26 cellular contexts compared by ENCODE assay signal in the genomic region with DNA sequence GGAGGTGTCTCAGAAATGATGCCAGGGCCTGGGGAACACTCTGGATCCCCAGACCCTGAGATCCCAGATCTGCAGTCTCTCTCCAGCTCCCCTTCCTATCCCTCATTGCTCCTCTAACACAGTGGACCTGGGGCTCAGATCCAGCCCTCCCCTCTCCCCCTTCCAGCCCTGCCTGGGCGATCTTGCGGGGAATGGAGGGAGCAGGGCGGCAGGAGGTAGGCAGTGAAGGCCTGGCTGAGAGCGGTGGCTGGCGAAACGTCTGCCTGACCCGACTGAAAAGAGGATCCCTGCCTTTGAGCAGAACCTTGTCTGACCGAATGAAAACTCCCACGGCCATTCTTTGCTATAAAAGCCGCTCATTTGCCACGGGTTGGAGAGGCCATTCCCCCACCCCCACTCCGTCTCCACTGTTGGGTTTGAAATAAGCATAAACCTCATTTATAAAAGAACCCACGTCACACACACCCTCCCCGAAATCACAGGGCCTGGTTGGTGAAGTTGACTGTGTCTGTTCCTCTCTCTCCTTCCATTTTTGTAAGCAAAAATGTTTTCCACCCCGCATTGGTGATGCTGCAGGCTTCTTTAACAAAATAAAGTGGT. TPM values are rescaled to one million over a fixed set of nuclear protein-coding genes. Genes with fewer than 3 reads are reported as not detected.
DNase-seq lines count a peak whose midpoint lies in the region; ATAC-seq and TF ChIP-seq lines count a peak whose summit lies in the region.
"Had no signal": no experiment of that assay in that cellular context is flagged by ENCODE, and none has a peak within 500 bp of the region (broad histone marks: within the 10 kb centered on the region; RNA-seq: fewer than 3 reads in every experiment).

No MANE protein-coding gene starts in this region.

- peaks cover 2% of the 10 kb centered on the region for H3K4me1 ChIP-seq in iPS-15b (ENCODE audit: control insufficient read depth, insufficient read depth, low read length)

- H3K27ac ChIP-seq in SK-N-MC: peak overlapping the region; percentile 99
- H3K27ac ChIP-seq: C4-2B, coronary artery, PC-9, upper lobe of right lung, VCaP had no signal

- H3K27ac Mint-ChIP-seq in neural crest cell (ENCODE audit: unreplicated experiment): no peak overlapping the region
- H3K27ac Mint-ChIP-seq: activated naive CD4-positive, alpha-beta T cell treated with anti-CD3 and anti-CD28 coated beads, Interleukin-2, amount 50 U/mL, for 24 hours; naive thymus-derived CD8-positive, alpha-beta T cell had no signal

- DNase-seq in ELF-1 (ENCODE audit: low read depth, low spot score): peak; percentile 57
- DNase-seq in SK-N-MC (ENCODE audit: low read depth, low spot score): no peak
- no peak for DNase-seq in neural crest cell (ENCODE audit: low read depth, low spot score)
- no peak for DNase-seq in stimulated activated naive CD8-positive, alpha-beta T cell treated with anti-CD3 and anti-CD28 coated beads, Interleukin-15, Interleukin-2, amounts not matched to agents 100 U/mL and 50 U/mL, for 24 hours
- no peak for DNase-seq in SK-N-DZ (ENCODE audit: low spot score)
- DNase-seq in amygdala (lab: John Stamatoyannopoulos, UW): no peak
- no peak for DNase-seq in DMS 273 treated with DMSO at 0.1 percent for 48 hours (lab: John Stamatoyannopoulos, UW)
- DNase-seq: activated CD4-positive, alpha-beta T cell treated with anti-CD3 and anti-CD28 coated beads for 48 hours; activated CD8-positive, alpha-beta memory T cell treated with anti-CD3 and anti-CD28 coated beads for 24 hours; activated T-cell treated with anti-CD3 and anti-CD28 coated beads for 4 hours; anterior cingulate cortex; DND-41; IMR-90; naive thymus-derived CD8-positive, alpha-beta T cell; NCI-H1436 treated with DMSO at 0.1 percent for 48 hours; NCI-H2081 treated with DMSO at 0.1 percent for 48 hours; PC-9; stimulated activated CD4-positive, alpha-beta T cell treated with anti-CD3 and anti-CD28 coated beads, Interleukin-15, amount 100 ng/mL, for 24 hours; stimulated activated CD4-positive, alpha-beta T cell treated with anti-CD3 and anti-CD28 coated beads, Interleukin-4, amount 100 ng/mL, for 4 hours; upper lobe of right lung had no signal

- ATAC-seq in stimulated activated naive CD8-positive, alpha-beta T cell treated with anti-CD3 and anti-CD28 coated beads, Interleukin-15, Interleukin-2, amounts not matched to agents 100 U/mL and 50 U/mL, for 24 hours: no peak
- ATAC-seq: naive thymus-derived CD8-positive, alpha-beta T cell; Right ventricle myocardium inferior; upper lobe of right lung had no signal

- peaks cover 100% of the 10 kb centered on the region for H3K27me3 ChIP-seq in iPS-15b (ENCODE audit: control insufficient read depth, insufficient read depth, low read length)

- H3K4me3 ChIP-seq in SK-N-MC (peak overlapping the region; percentile 79), iPS-15b (ENCODE audit: low read depth, low read length) (peak overlapping the region; percentile 48)
- H3K4me3 ChIP-seq: coronary artery, PC-9, upper lobe of right lung had no signal

- H3K4me1 Mint-ChIP-seq in neural crest cell: peaks cover 38% of the 10 kb centered on the region
- H3K4me1 Mint-ChIP-seq: activated naive CD4-positive, alpha-beta T cell treated with anti-CD3 and anti-CD28 coated beads, Interleukin-2, amount 50 U/mL, for 24 hours had no signal

- no peaks in the 10 kb centered on the region for H3K36me3 Mint-ChIP-seq in neural crest cell (ENCODE audit: low read depth)
- H3K36me3 Mint-ChIP-seq: activated naive CD4-positive, alpha-beta T cell treated with anti-CD3 and anti-CD28 coated beads, Interleukin-2, amount 50 U/mL, for 24 hours had no signal

- peak overlapping the region; percentile 45 for H3K4me3 Mint-ChIP-seq in neural crest cell
- H3K4me3 Mint-ChIP-seq: activated naive CD4-positive, alpha-beta T cell treated with anti-CD3 and anti-CD28 coated beads, Interleukin-2, amount 50 U/mL, for 24 hours had no signal

- no peaks in the 10 kb centered on the region for H3K9me3 Mint-ChIP-seq in neural crest cell
- H3K9me3 Mint-ChIP-seq: activated naive CD4-positive, alpha-beta T cell treated with anti-CD3 and anti-CD28 coated beads, Interleukin-2, amount 50 U/mL, for 24 hours had no signal

- peaks cover 27% of the 10 kb centered on the region for H3K36me3 ChIP-seq in SK-N-MC (ENCODE audit: insufficient read depth, low read length)
- no peaks in the 10 kb centered on the region for H3K36me3 ChIP-seq in iPS-15b (ENCODE audit: control insufficient read depth, insufficient read depth, low read length)
- H3K36me3 ChIP-seq: upper lobe of right lung had no signal

- H3K9me3 ChIP-seq in SK-N-MC (ENCODE audit: low read depth, low read length): no peaks in the 10 kb centered on the region
- H3K9me3 ChIP-seq in iPS-15b (ENCODE audit: control insufficient read depth, insufficient read depth, low read length): no peaks in the 10 kb centered on the region
- H3K9me3 ChIP-seq: upper lobe of right lung had no signal

- TF ChIP-seq CTCF in neural crest cell (conservative IDR thresholded peaks at IDR 0.05): no peak

- H3K9ac ChIP-seq in SK-N-MC (ENCODE audit: insufficient read length): no peak overlapping the region
- no peak overlapping the region for H3K9ac ChIP-seq in iPS-15b (ENCODE audit: low read depth, low read length)

- H3K27me3 Mint-ChIP-seq in neural crest cell (ENCODE audit: low read depth): peaks cover 100% of the 10 kb centered on the region

RNA-seq across cellular contexts. Expression of gene MSX2, which starts 8.8 kb away (rescaled TPM):
- total RNA-seq in neural crest cell: 0.89 and 1.1 TPM in 2 replicates
- 2.6 and 3.7 TPM in 2 replicates for polyA plus RNA-seq in SK-N-DZ (2014; cell fraction: cytosol; rRNA removed)
- polyA plus RNA-seq in SK-N-DZ (2014; cell fraction: nucleus; rRNA removed): 0.52 and 1.6 TPM in 2 replicates
- total RNA-seq: naive thymus-derived CD8-positive, alpha-beta T cell; PC-9 had no signal
- polyA plus RNA-seq: naive thymus-derived CD8-positive, alpha-beta T cell had no signal
